9 cellular contexts compared by ENCODE assay signal in genomic region chr14:65287264-65288131, GRCh38.
DNase-seq lines count a peak whose midpoint lies in the region; ATAC-seq, FAIRE-seq and TF ChIP-seq lines count a peak whose summit lies in the region.
"Had no signal": no experiment of that assay in that cellular context is flagged by ENCODE, and none has a peak within 500 bp of the region (broad histone marks: within the 10 kb centered on the region; RNA-seq: fewer than 3 reads in every experiment).

No MANE protein-coding gene starts in this region.

- no TSS peak for BruUV-seq in PC-3 (replicated peaks; lab: Mats Ljungman, UMichigan)

- H3K9me2 ChIP-seq in PC-3 (replicated peaks; ENCODE audit: low read length), result no peaks in the 10 kb centered on the region

- POLR2A ChIA-PET in PC-3 (lab: Charles Lee; ENCODE audit: unreplicated experiment), result interaction anchor here (0.6 kb wide), 1 partner anchor 62 kb away, joined by 5 read pairs; no protein-coding TSS in a partner anchor

- no peak overlapping the region for H2AFZ ChIP-seq in PC-3 (ENCODE audit: low read length)

- H3K36me3 ChIP-seq in mesendoderm (ENCODE audit: control insufficient read depth, insufficient read depth, low read length), result no peaks in the 10 kb centered on the region
- H3K36me3 ChIP-seq in PC-3 (ENCODE audit: low read depth, low read length), result no peaks in the 10 kb centered on the region
- H3K36me3 ChIP-seq in MG63, result no peaks in the 10 kb centered on the region
- H3K36me3 ChIP-seq: neutrophil had no signal

- H3K4me1 ChIP-seq in mesendoderm (ENCODE audit: control insufficient read depth, low read depth, low read length) (peaks cover 7% of the 10 kb centered on the region), PC-3 (ENCODE audit: insufficient read depth, low read length) (peaks cover 28% of the 10 kb centered on the region)

- H2BK120ac ChIP-seq in mesendoderm (ENCODE audit: low read depth, low read length), result peak overlapping the region; percentile 30

- no peaks in the 10 kb centered on the region for H3K27me3 ChIP-seq in mesendoderm (ENCODE audit: insufficient read depth, low read length, poor library complexity)
- no peaks in the 10 kb centered on the region for H3K27me3 ChIP-seq in PC-3 (ENCODE audit: low read length)
- H3K27me3 ChIP-seq in MG63, result no peaks in the 10 kb centered on the region
- H3K27me3 ChIP-seq: neutrophil had no signal

- peak overlapping the region; percentile 67 for H3K56ac ChIP-seq in mesendoderm (ENCODE audit: low read length)

- H3K4ac ChIP-seq in mesendoderm (ENCODE audit: low read depth, low read length), result peak overlapping the region; percentile 22

- no peak overlapping the region for H2BK15ac ChIP-seq in mesendoderm (replicated peaks; ENCODE audit: low read depth)

- no peak overlapping the region for H3K23ac ChIP-seq in mesendoderm (ENCODE audit: low read length)

- H3K18ac ChIP-seq in mesendoderm (ENCODE audit: low read length), result peak overlapping the region; percentile 15

- H2AK5ac ChIP-seq in mesendoderm (ENCODE audit: low read length), result no peak overlapping the region

- DNase-seq in activated CD8-positive, alpha-beta memory T cell treated with anti-CD3 and anti-CD28 coated beads for 24 hours, result peak; percentile 93
- no peak for DNase-seq in mesendoderm
- no peak for DNase-seq in NCI-H1930 (lab: John Stamatoyannopoulos, UW)
- no peak for DNase-seq in H54 (ENCODE audit: insufficient read length, low spot score)
- no peak for DNase-seq in PC-3
- no peak for DNase-seq in MG63

- H3K9me3 ChIP-seq in PC-3 (ENCODE audit: low read length), result no peaks in the 10 kb centered on the region
- no peaks in the 10 kb centered on the region for H3K9me3 ChIP-seq in MG63
- H3K9me3 ChIP-seq: neutrophil had no signal

- peaks cover 5% of the 10 kb centered on the region for H3F3A ChIP-seq in PC-3 (ENCODE audit: low read length, unreplicated experiment)

- no peak overlapping the region for H3K9ac ChIP-seq in mesendoderm (ENCODE audit: low read length)
- H3K9ac ChIP-seq in PC-3 (ENCODE audit: low read length), result no peak overlapping the region

- no peaks in the 10 kb centered on the region for H3K79me1 ChIP-seq in mesendoderm (ENCODE audit: low read length)

- TF ChIP-seq CTCF in PC-3 (conservative IDR thresholded peaks at IDR 0.05; ENCODE audit: low read depth, low read length), result no peak

- FAIRE-seq in H54 (lab: Jason Lieb, UNC), result no peak

- H3K79me2 ChIP-seq in mesendoderm (ENCODE audit: control insufficient read depth, insufficient read depth, low read length) (no peaks in the 10 kb centered on the region), PC-3 (ENCODE audit: low read length) (no peaks in the 10 kb centered on the region)

- no peak overlapping the region for H4K8ac ChIP-seq in mesendoderm (ENCODE audit: low read depth, low read length)

- H3K4me3 ChIP-seq in mesendoderm (ENCODE audit: low read length), result no peak overlapping the region
- H3K4me3 ChIP-seq in PC-3 (ENCODE audit: low read length), result no peak overlapping the region
- no peak overlapping the region for H3K4me3 ChIP-seq in MG63

- no peak overlapping the region for H2BK5ac ChIP-seq in mesendoderm (ENCODE audit: low read length)

- H4K20me1 ChIP-seq in PC-3 (ENCODE audit: low read length), result no peaks in the 10 kb centered on the region

- CTCF ChIA-PET in PC-3 (lab: Charles Lee), result interaction anchor here (0.5 to 1.3 kb wide), 3 partner anchors 25 to 72 kb away, joined by 3 to 5 read pairs (median 4); no protein-coding TSS in a partner anchor

- ATAC-seq in GM19463 (IDR thresholded peaks at IDR 0.05; ENCODE audit: unreplicated experiment) (peak; percentile 65), HG03457 (IDR thresholded peaks at IDR 0.05; ENCODE audit: unreplicated experiment) (peak; percentile 53), PC-3 (no peak)

- H4K5ac ChIP-seq in mesendoderm (ENCODE audit: low read length), result no peak overlapping the region

- H3K27ac ChIP-seq in mesendoderm (ENCODE audit: low read depth, low read length) (no peak overlapping the region), PC-3 (ENCODE audit: low read length) (no peak overlapping the region)
- H3K27ac ChIP-seq: neutrophil had no signal

- intact Hi-C loops in PC-3 (cut with micrococcal nuclease), result no loop called here

- H3K4me2 ChIP-seq in mesendoderm (ENCODE audit: low read length), result no peak overlapping the region
- H3K4me2 ChIP-seq in PC-3 (ENCODE audit: low read length), result no peak overlapping the region

- TF ChIP-seq POLR2A in H54 (IDR thresholded peaks at IDR 0.05; ENCODE audit: low read depth, low read length), result no peak

- WGBS in mesendoderm (ENCODE audit: extremely low coverage, insufficient coverage, low lambda C conversion rate), result no CpG with 5 or more reads among the region's 29 CpGs
